2 cellular contexts compared by ENCODE assay signal in the genomic region with DNA sequence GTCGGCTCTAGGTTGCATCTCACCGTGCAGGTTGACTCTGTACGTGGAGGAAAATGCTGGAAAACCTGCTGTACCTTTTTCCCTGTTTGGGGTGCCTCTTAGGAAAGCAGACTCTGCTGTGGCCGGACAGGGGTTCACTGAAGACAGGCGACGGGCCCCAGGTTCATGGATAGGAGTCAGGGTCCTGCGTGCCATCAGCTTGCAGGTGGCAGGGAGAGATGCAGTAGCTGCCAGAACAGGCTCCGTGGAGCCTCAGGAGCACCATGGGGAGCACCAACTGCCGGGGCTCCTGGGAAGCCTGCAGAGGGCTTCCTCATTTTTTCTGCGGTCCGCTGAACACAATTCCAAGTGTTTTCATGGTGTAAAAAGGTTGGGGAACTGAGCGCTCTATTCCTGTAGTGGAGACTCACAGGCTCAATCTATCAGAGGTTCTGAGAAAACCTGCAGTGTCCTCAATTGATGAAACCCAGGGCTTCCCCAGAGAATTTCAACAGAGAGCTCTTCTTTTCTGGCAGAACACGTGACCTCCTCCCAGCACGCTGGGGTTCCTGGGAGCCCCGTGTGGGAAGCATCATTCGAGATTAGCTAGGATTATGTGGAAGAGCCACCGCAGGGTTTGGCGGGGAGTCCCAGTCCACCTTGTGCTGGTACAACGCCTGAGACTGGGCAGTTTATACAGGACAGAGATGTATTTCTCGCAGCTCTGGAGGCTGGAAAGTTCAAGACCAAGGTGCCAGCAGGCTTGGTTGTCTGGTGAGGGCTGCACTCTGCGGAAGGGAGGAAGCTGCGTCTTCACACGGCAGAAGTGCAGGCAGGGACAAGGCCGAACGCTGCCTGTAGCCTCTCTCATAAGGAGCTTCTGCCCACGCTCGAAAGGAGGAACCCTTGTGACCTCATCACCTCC.
TF ChIP-seq lines count a peak whose summit lies in the region.

No MANE protein-coding gene starts in this region.

TF ChIP-seq in IMR-90, 13 proteins besides CTCF, POLR2A, EP300 and RAD21:
- TF ChIP-seq RFX5 (IDR thresholded peaks at IDR 0.05; ENCODE audit: low read depth, low read length), result no peak
- no peak for TF ChIP-seq BHLHE40 (IDR thresholded peaks at IDR 0.05; ENCODE audit: low read depth, low read length)
- no peak for TF ChIP-seq FOS (IDR thresholded peaks at IDR 0.05; ENCODE audit: low read depth, low read length)
- no peak for TF ChIP-seq MAZ (IDR thresholded peaks at IDR 0.05; ENCODE audit: borderline replicate concordance, low read depth, low read length)
- TF ChIP-seq MAFK (IDR thresholded peaks at IDR 0.05; ENCODE audit: low read depth, low read length), result no peak
- no peak for TF ChIP-seq SMC3 (IDR thresholded peaks at IDR 0.05; ENCODE audit: low read depth, low read length)
- TF ChIP-seq RCOR1 (IDR thresholded peaks at IDR 0.05; ENCODE audit: insufficient replicate concordance, low read length), result no peak
- TF ChIP-seq CEBPB (IDR thresholded peaks at IDR 0.05; ENCODE audit: low read depth, low read length), result no peak
- no peak for TF ChIP-seq MXI1 (IDR thresholded peaks at IDR 0.05; ENCODE audit: borderline replicate concordance, low read depth, low read length)
- TF ChIP-seq, protein P1, sequence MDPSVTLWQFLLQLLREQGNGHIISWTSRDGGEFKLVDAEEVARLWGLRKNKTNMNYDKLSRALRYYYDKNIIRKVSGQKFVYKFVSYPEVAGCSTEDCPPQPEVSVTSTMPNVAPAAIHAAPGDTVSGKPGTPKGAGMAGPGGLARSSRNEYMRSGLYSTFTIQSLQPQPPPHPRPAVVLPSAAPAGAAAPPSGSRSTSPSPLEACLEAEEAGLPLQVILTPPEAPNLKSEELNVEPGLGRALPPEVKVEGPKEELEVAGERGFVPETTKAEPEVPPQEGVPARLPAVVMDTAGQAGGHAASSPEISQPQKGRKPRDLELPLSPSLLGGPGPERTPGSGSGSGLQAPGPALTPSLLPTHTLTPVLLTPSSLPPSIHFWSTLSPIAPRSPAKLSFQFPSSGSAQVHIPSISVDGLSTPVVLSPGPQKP (IDR thresholded peaks at IDR 0.05; ENCODE audit: borderline replicate concordance, low read depth, low read length), result no peak
- no peak for TF ChIP-seq NFE2L2 (IDR thresholded peaks at IDR 0.05; ENCODE audit: low read depth, low read length)
- TF ChIP-seq CHD1 (IDR thresholded peaks at IDR 0.05; ENCODE audit: low read depth, low read length), result no peak
- TF ChIP-seq, protein P2, sequence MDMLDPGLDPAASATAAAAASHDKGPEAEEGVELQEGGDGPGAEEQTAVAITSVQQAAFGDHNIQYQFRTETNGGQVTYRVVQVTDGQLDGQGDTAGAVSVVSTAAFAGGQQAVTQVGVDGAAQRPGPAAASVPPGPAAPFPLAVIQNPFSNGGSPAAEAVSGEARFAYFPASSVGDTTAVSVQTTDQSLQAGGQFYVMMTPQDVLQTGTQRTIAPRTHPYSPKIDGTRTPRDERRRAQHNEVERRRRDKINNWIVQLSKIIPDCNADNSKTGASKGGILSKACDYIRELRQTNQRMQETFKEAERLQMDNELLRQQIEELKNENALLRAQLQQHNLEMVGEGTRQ (IDR thresholded peaks at IDR 0.05; ENCODE audit: low read depth, low read length), result no peak

TF ChIP-seq in H1, 55 proteins besides CTCF, POLR2A, EP300 and RAD21:
- TF ChIP-seq ZNF274 (IDR thresholded peaks at IDR 0.05; ENCODE audit: borderline replicate concordance, extremely low read depth, low read length) (no peak), CHD1 (IDR thresholded peaks at IDR 0.05; ENCODE audit: low read depth, low read length) (no peak), SIN3A (conservative IDR thresholded peaks at IDR 0.05 in 1 of 2, IDR thresholded peaks at IDR 0.05 in 1 of 2; ENCODE audit: low read depth in 1 of 2, low read length in 2 of 2) (no peak), TEAD4 (IDR thresholded peaks at IDR 0.05; ENCODE audit: low read depth, low read length) (no peak), TAF1 (IDR thresholded peaks at IDR 0.05; ENCODE audit: low read depth, low read length) (no peak), NANOG (IDR thresholded peaks at IDR 0.05; ENCODE audit: insufficient read depth, low read depth, low read length, poor library complexity, severe bottlenecking) (no peak)
- TF ChIP-seq, protein P3, sequence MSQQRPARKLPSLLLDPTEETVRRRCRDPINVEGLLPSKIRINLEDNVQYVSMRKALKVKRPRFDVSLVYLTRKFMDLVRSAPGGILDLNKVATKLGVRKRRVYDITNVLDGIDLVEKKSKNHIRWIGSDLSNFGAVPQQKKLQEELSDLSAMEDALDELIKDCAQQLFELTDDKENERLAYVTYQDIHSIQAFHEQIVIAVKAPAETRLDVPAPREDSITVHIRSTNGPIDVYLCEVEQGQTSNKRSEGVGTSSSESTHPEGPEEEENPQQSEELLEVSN (IDR thresholded peaks at IDR 0.05), result no peak
